Comparison of ENCODE assay signal across 11 cellular contexts in genomic region chr3:25648925-25649828, GRCh38.
"Had no signal": no experiment of that assay in that cellular context is flagged by ENCODE, and none has a peak within 500 bp of the region (broad histone marks: within the 10 kb centered on the region; RNA-seq: fewer than 3 reads in every experiment).

No MANE protein-coding gene starts in this region.

- H3K27ac ChIP-seq: breast epithelium, neural progenitor cell, pancreas, thyroid gland, uterus had no signal

- H3K27me3 Mint-ChIP-seq: activated naive CD8-positive, alpha-beta T cell treated with anti-CD3 and anti-CD28 coated beads, Interleukin-2, amount 10 ng/mL, durations not matched to agents 7 days and 5 days had no signal

- H3K27me3 ChIP-seq: breast epithelium, neural progenitor cell, pancreas, thyroid gland, uterus had no signal

- H3K9me3 ChIP-seq: pancreas, thyroid gland had no signal

- H3K4me3 Mint-ChIP-seq: activated naive CD8-positive, alpha-beta T cell treated with anti-CD3 and anti-CD28 coated beads, Interleukin-2, amount 10 ng/mL, durations not matched to agents 7 days and 5 days; neural progenitor cell had no signal

- DNase-seq: activated CD4-positive, alpha-beta T cell treated with anti-CD3 and anti-CD28 coated beads for 48 hours; activated gamma-delta T cell; activated naive CD8-positive, alpha-beta T cell treated with anti-CD3 and anti-CD28 coated beads, Interleukin-2, amount 10 ng/mL, durations not matched to agents 7 days and 5 days; anterior cingulate cortex; left ventricle myocardium superior; pancreas; stimulated activated CD4-positive, alpha-beta T cell treated with anti-CD3 and anti-CD28 coated beads, Interleukin-15, amount 100 ng/mL, for 24 hours; thyroid gland; uterus had no signal

- H3K4me1 ChIP-seq: breast epithelium, neural progenitor cell, uterus had no signal

- H3K4me3 ChIP-seq: breast epithelium, neural progenitor cell, pancreas, thyroid gland, uterus had no signal

- H3K36me3 ChIP-seq: breast epithelium, neural progenitor cell, pancreas, uterus had no signal
